ENCODE assay signal across 13 cellular contexts in the genomic region with DNA sequence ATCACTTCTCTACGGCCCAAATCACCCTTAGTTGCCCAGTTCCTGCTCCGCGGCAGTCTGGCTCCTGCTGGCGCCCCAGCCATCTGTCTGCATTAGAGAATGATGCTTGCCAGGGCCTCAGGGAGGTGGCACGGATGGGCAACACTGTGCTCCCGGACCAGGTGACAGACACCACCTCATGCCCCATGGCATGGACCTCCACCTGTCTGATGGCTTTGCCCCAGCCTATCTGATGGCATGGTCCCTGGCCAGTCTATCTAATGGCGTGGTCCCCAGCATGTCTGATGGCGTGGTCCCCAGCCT. TPM values are rescaled to one million over a fixed set of nuclear protein-coding genes. Genes with fewer than 3 reads are reported as not detected.
A peak's percentile ranks its signal among the peaks of the same experiment; 100 is the strongest.
DNase-seq lines count a peak whose midpoint lies in the region; ATAC-seq and TF ChIP-seq lines count a peak whose summit lies in the region.
"Had no signal": no experiment of that assay in that cellular context is flagged by ENCODE, and none has a peak within 500 bp of the region (broad histone marks: within the 10 kb centered on the region; RNA-seq: fewer than 3 reads in every experiment).

No MANE protein-coding gene starts in this region.

- no peaks in the 10 kb centered on the region for H3K9me3 Mint-ChIP-seq in activated naive CD4-positive, alpha-beta T cell treated with anti-CD3 and anti-CD28 coated beads, Interleukin-2, amount 50 U/mL, for 24 hours
- H3K9me3 Mint-ChIP-seq in stimulated activated naive CD8-positive, alpha-beta T cell treated with anti-CD3 and anti-CD28 coated beads, Interleukin-15, amount 100 ng/mL, for 72 hours, result no peaks in the 10 kb centered on the region
- peaks cover 0 to 5% (median 2%) of the 10 kb centered on the region in 7 donors for H3K9me3 Mint-ChIP-seq in CD14-positive monocyte
- H3K9me3 Mint-ChIP-seq: GM23338 had no signal

- H3K27me3 Mint-ChIP-seq in activated naive CD4-positive, alpha-beta T cell treated with anti-CD3 and anti-CD28 coated beads, Interleukin-2, amount 50 U/mL, for 24 hours, result no peaks in the 10 kb centered on the region
- H3K27me3 Mint-ChIP-seq in stimulated activated naive CD8-positive, alpha-beta T cell treated with anti-CD3 and anti-CD28 coated beads, Interleukin-15, amount 100 ng/mL, for 72 hours, result no peaks in the 10 kb centered on the region
- H3K27me3 Mint-ChIP-seq in CD14-positive monocyte (ENCODE audit: low read depth in 3 of 3), result peaks cover 0 to 7% (median 7%) of the 10 kb centered on the region in 3 donors

- peak overlapping the region; percentile 74 for H3K4me3 Mint-ChIP-seq in activated naive CD4-positive, alpha-beta T cell treated with anti-CD3 and anti-CD28 coated beads, Interleukin-2, amount 50 U/mL, for 24 hours
- H3K4me3 Mint-ChIP-seq in stimulated activated naive CD8-positive, alpha-beta T cell treated with anti-CD3 and anti-CD28 coated beads, Interleukin-15, amount 100 ng/mL, for 72 hours, result peak overlapping the region; percentile 77 to 82
- no peak overlapping the region for H3K4me3 Mint-ChIP-seq in CD14-positive monocyte
- H3K4me3 Mint-ChIP-seq: GM23338 had no signal

- no peaks in the 10 kb centered on the region for H3K9me2 ChIP-seq in OCI-LY7 (ENCODE audit: insufficient read depth, low read length)

- ATAC-seq in stimulated activated naive CD8-positive, alpha-beta T cell treated with anti-CD3 and anti-CD28 coated beads, Interleukin-15, amount 100 ng/mL, for 72 hours, result no peak
- no peak for ATAC-seq in GM21367 (IDR thresholded peaks at IDR 0.05; ENCODE audit: unreplicated experiment)

- peak overlapping the region; percentile 16; the same call in 1 of the 2 replicates for H2AFZ ChIP-seq in OCI-LY7 (ENCODE audit: low read length)
- H2AFZ ChIP-seq: GM23338 had no signal

- peak overlapping the region; percentile 85 for H3K4me2 ChIP-seq in OCI-LY7 (ENCODE audit: low read length)
- H3K4me2 ChIP-seq: GM23338 had no signal

- no peaks in the 10 kb centered on the region for H3K79me2 ChIP-seq in OCI-LY7 (ENCODE audit: insufficient read depth, low read depth, low read length)

- DNase-seq in activated naive CD4-positive, alpha-beta T cell treated with Interleukin-2 at 50 U/mL for 16 hours, result no peak
- no peak for DNase-seq in OCI-LY7 (ENCODE audit: low spot score)
- peak; percentile 27 to 63 for DNase-seq in cerebellar nuclear complex (lab: John Stamatoyannopoulos, UW)
- DNase-seq in stimulated activated naive CD8-positive, alpha-beta T cell treated with anti-CD3 and anti-CD28 coated beads, Interleukin-15, amount 100 ng/mL, for 72 hours, result no peak
- no peak for DNase-seq in epidermal melanocyte (ENCODE audit: insufficient read length, low spot score)
- no peak for DNase-seq in CD14-positive monocyte (ENCODE audit: low spot score)
- DNase-seq: midbrain, NCI-H187, SHP77 treated with DMSO at 0.1 percent for 48 hours had no signal

- H3K9me3 ChIP-seq in OCI-LY7 (ENCODE audit: low read length), result no peaks in the 10 kb centered on the region

- TF ChIP-seq CTCF in OCI-LY7 (conservative IDR thresholded peaks at IDR 0.05; ENCODE audit: low read length) (no peak), CD14-positive monocyte (IDR thresholded peaks at IDR 0.05) (no peak)

- H3K4me1 ChIP-seq in OCI-LY7 (ENCODE audit: insufficient read depth, low read length, poor library complexity, severe bottlenecking), result peaks cover 40% of the 10 kb centered on the region

- H3K27ac ChIP-seq in OCI-LY7 (ENCODE audit: low read depth, low read length, poor library complexity, severe bottlenecking), result peak overlapping the region; percentile 51
- H3K27ac ChIP-seq: VCaP had no signal

- BruUV-seq in OCI-LY7 (replicated peaks; lab: Mats Ljungman, UMichigan), result no TSS peak

- H3K4me3 ChIP-seq in OCI-LY7 (ENCODE audit: low read depth, low read length, poor library complexity, severe bottlenecking), result peak overlapping the region; percentile 43
- H3K4me3 ChIP-seq: GM23338 had no signal

- no peaks in the 10 kb centered on the region for H3K36me3 ChIP-seq in OCI-LY7 (ENCODE audit: insufficient read depth, low read length)

- POLR2A ChIA-PET in OCI-LY7 (lab: Charles Lee), result no interaction called here

- no peaks in the 10 kb centered on the region for H3K36me3 Mint-ChIP-seq in activated naive CD4-positive, alpha-beta T cell treated with anti-CD3 and anti-CD28 coated beads, Interleukin-2, amount 50 U/mL, for 24 hours
- H3K36me3 Mint-ChIP-seq in CD14-positive monocyte, result no peaks in the 10 kb centered on the region

- intact Hi-C loops in OCI-LY7 (cut with micrococcal nuclease; ENCODE audit: unreplicated experiment) (no loop called here), CD14-positive monocyte (cut with micrococcal nuclease) (no loop called here)

- no peaks in the 10 kb centered on the region for H4K20me1 ChIP-seq in OCI-LY7 (ENCODE audit: insufficient read depth, low read length)

- H3K27ac Mint-ChIP-seq in activated naive CD4-positive, alpha-beta T cell treated with anti-CD3 and anti-CD28 coated beads, Interleukin-2, amount 50 U/mL, for 24 hours, result peak overlapping the region; percentile 96
- peak overlapping the region; percentile 98 for H3K27ac Mint-ChIP-seq in stimulated activated naive CD8-positive, alpha-beta T cell treated with anti-CD3 and anti-CD28 coated beads, Interleukin-15, amount 100 ng/mL, for 72 hours
- peak overlapping the region in 2 of 7 donors; percentile 77 to 80 for H3K27ac Mint-ChIP-seq in CD14-positive monocyte
- H3K27ac Mint-ChIP-seq: GM23338 had no signal

- H3K4me1 Mint-ChIP-seq in activated naive CD4-positive, alpha-beta T cell treated with anti-CD3 and anti-CD28 coated beads, Interleukin-2, amount 50 U/mL, for 24 hours, result peaks cover 56% of the 10 kb centered on the region
- peaks cover 59% of the 10 kb centered on the region for H3K4me1 Mint-ChIP-seq in stimulated activated naive CD8-positive, alpha-beta T cell treated with anti-CD3 and anti-CD28 coated beads, Interleukin-15, amount 100 ng/mL, for 72 hours
- peaks cover 48% of the 10 kb centered on the region for H3K4me1 Mint-ChIP-seq in CD14-positive monocyte

- CTCF ChIA-PET in OCI-LY7 (lab: Charles Lee; ENCODE audit: unreplicated experiment), result no interaction called here

RNA-seq across cellular contexts. Expression of a gene that starts 18.8 kb away (rescaled TPM):
- total RNA-seq in OCI-LY7 (2014; rRNA removed; shearing (Covaris generic)), result 22.2 and 25.1 TPM in 2 replicates
- total RNA-seq in OCI-LY7 (2022), result 19.9 and 22.6 TPM in 2 replicates
- polyA plus RNA-seq in CD14-positive monocyte, result 10 to 100 TPM; 10.2 to 10.5 TPM

RNA-seq across cellular contexts. Expression of a gene that starts 27.2 kb away (rescaled TPM):
- total RNA-seq in OCI-LY7 (2014; rRNA removed; shearing (Covaris generic)), result 64.8 and 75.6 TPM in 2 replicates
- 66.2 and 69.9 TPM in 2 replicates for total RNA-seq in OCI-LY7 (2022)
- 10 to 100 TPM; 47.8 to 79.3 TPM for polyA plus RNA-seq in CD14-positive monocyte

RNA-seq across cellular contexts. Expression of a gene that starts 39.4 kb away (rescaled TPM):
- 1.0 and 1.7 TPM in 2 replicates for total RNA-seq in OCI-LY7 (2014; rRNA removed; shearing (Covaris generic))
- total RNA-seq in OCI-LY7 (2022), result 5.2 and 6.1 TPM in 2 replicates
- polyA plus RNA-seq in CD14-positive monocyte, result 1 to 10 TPM; 1.8 to 2.6 TPM

Comparison
In these comparisons a context has a peak if more than half of its experiments do, and no peak if none do; other contexts are left out.
1. H3K4me3 Mint-ChIP-seq: peak in activated naive CD4-positive, alpha-beta T cell treated with anti-CD3 and anti-CD28 coated beads, Interleukin-2, amount 50 U/mL, for 24 hours (single experiment) and stimulated activated naive CD8-positive, alpha-beta T cell treated with anti-CD3 and anti-CD28 coated beads, Interleukin-15, amount 100 ng/mL, for 72 hours (2 of 2); none in CD14-positive monocyte (0 of 2).
2. DNase-seq: peak in cerebellar nuclear complex (2 of 2); none in activated naive CD4-positive, alpha-beta T cell treated with Interleukin-2 at 50 U/mL for 16 hours (single experiment), OCI-LY7 (single experiment), stimulated activated naive CD8-positive, alpha-beta T cell treated with anti-CD3 and anti-CD28 coated beads, Interleukin-15, amount 100 ng/mL, for 72 hours (0 of 2), epidermal melanocyte (single experiment) and CD14-positive monocyte (single experiment).